In genomic region chr13:70829748-70830147, GRCh38 we compare ENCODE assay signal across 27 cellular contexts.
DNase-seq lines count a peak whose midpoint lies in the region; ATAC-seq and TF ChIP-seq lines count a peak whose summit lies in the region.
"Had no signal": no experiment of that assay in that cellular context is flagged by ENCODE, and none has a peak within 500 bp of the region (broad histone marks: within the 10 kb centered on the region; RNA-seq: fewer than 3 reads in every experiment).

No MANE protein-coding gene starts in this region.

- no peaks in the 10 kb centered on the region for H3K36me3 ChIP-seq in suprapubic skin
- H3K36me3 ChIP-seq: MG63, sigmoid colon had no signal

- no peaks in the 10 kb centered on the region for H3K4me1 ChIP-seq in suprapubic skin
- H3K4me1 ChIP-seq: psoas muscle, sigmoid colon, testis had no signal

- TF ChIP-seq POLR2A in suprapubic skin (IDR thresholded peaks at IDR 0.05): no peak

- no peak for TF ChIP-seq EP300 in suprapubic skin (IDR thresholded peaks at IDR 0.05)

- WGBS in suprapubic skin: 78% methylated on average over 4 of the region's 4 CpGs

- H3K27ac ChIP-seq in suprapubic skin: no peak overlapping the region
- H3K27ac ChIP-seq: epithelial cell of prostate, psoas muscle, sigmoid colon, testis, VCaP had no signal

- H3K4me3 ChIP-seq in suprapubic skin: no peak overlapping the region
- H3K4me3 ChIP-seq: GM23338, MG63, psoas muscle, sigmoid colon, testis had no signal

- peak; percentile 75 for ATAC-seq in HG03432 (IDR thresholded peaks at IDR 0.05; ENCODE audit: unreplicated experiment)
- ATAC-seq: activated naive CD4-positive, alpha-beta T cell treated with anti-CD3 and anti-CD28 coated beads, Interleukin-2, amount 50 U/mL, for 72 hours; GM23338; psoas muscle; stimulated activated naive B cell treated with anti-CD40 and anti-IgM and Interleukin-4, amounts not matched to agents 10 μg/mL and 1 μg/mL and 100 μg/mL, for 72 hours had no signal

- H3K27me3 ChIP-seq in suprapubic skin: no peaks in the 10 kb centered on the region
- H3K27me3 ChIP-seq: MG63, sigmoid colon, testis had no signal

- TF ChIP-seq CTCF in suprapubic skin (IDR thresholded peaks at IDR 0.05): no peak

- intact Hi-C loops in posterior vena cava (cut with DNase I): no loop called here

- H3K9me3 ChIP-seq in suprapubic skin: no peaks in the 10 kb centered on the region
- H3K9me3 ChIP-seq: MG63, psoas muscle, sigmoid colon, SK-N-SH, testis had no signal

- DNase-seq in NOMO-1 treated with DMSO at 0.1 percent for 48 hours (lab: John Stamatoyannopoulos, UW; ENCODE audit: unreplicated experiment) (peak; percentile 13), NOMO-1 treated with dmso at 0.1 percent for 144 hours (lab: John Stamatoyannopoulos, UW; ENCODE audit: unreplicated experiment) (no peak), NCI-H2107 (lab: John Stamatoyannopoulos, UW) (peak; percentile 1), NCI-H1694 treated with DMSO at 0.1 percent for 48 hours (lab: John Stamatoyannopoulos, UW) (no peak), suprapubic skin (ENCODE audit: low spot score in 2 of 2) (no peak), posterior vena cava (ENCODE audit: low spot score) (no peak), NCI-H1048 (lab: John Stamatoyannopoulos, UW) (no peak)
- DNase-seq: activated CD4-positive, alpha-beta T cell treated with anti-CD3 and anti-CD28 coated beads for 4 hours; activated T-cell treated with anti-CD3 and anti-CD28 coated beads for 4 hours; CD8-positive, alpha-beta memory T cell; DMS153; effector CD4-positive, alpha-beta T cell; kidney; MG63; NCI-H2029 treated with DMSO at 0.1 percent for 48 hours; NCI-H510A; nucleus accumbens; psoas muscle; sigmoid colon; SK-N-SH; stimulated activated naive B cell treated with anti-CD40 and anti-IgM and Interleukin-4, amounts not matched to agents 10 μg/mL and 1 μg/mL and 100 μg/mL, for 72 hours; testis had no signal

Comparison
In these comparisons a context has a peak if more than half of its experiments do, and no peak if none do; other contexts are left out.
1. DNase-seq: peak in NOMO-1 treated with DMSO at 0.1 percent for 48 hours (single experiment) and NCI-H2107 (single experiment); none in NOMO-1 treated with dmso at 0.1 percent for 144 hours (single experiment), NCI-H1694 treated with DMSO at 0.1 percent for 48 hours (single experiment), suprapubic skin (0 of 2), posterior vena cava (single experiment) and NCI-H1048 (single experiment).